ENCODE assay signal across 20 cellular contexts in genomic region chr2:16129716-16130540, GRCh38.
A peak's percentile ranks its signal among the peaks of the same experiment; 100 is the strongest.
DNase-seq lines count a peak whose midpoint lies in the region; ATAC-seq and TF ChIP-seq lines count a peak whose summit lies in the region.
"Had no signal": no experiment of that assay in that cellular context is flagged by ENCODE, and none has a peak within 500 bp of the region (broad histone marks: within the 10 kb centered on the region; RNA-seq: fewer than 3 reads in every experiment).

No MANE protein-coding gene starts in this region.

- no peaks in the 10 kb centered on the region for H3K79me2 ChIP-seq in neural progenitor cell (ENCODE audit: low read depth)

- in situ Hi-C loops in transverse colon (cut with MboI; ENCODE audit: low pct_ligation_motif_present in 1 of 4, low pct_unique_long_range_greater_than_20kb in 1 of 4, low sequenced_read_pairs in 3 of 4): no loop called here

- no peaks in the 10 kb centered on the region for H3K9me3 Mint-ChIP-seq in activated CD4-positive, alpha-beta T cell treated with anti-CD3 and anti-CD28 coated beads, Interleukin-2, amount 10 ng/mL, durations not matched to agents 24 days and 14 days
- no peaks in the 10 kb centered on the region for H3K9me3 Mint-ChIP-seq in activated CD4-positive, alpha-beta T cell treated with anti-CD3 and anti-CD28 coated beads, Interleukin-2, amount 10 ng/mL, durations not matched to agents 7 days and 5 days
- H3K9me3 Mint-ChIP-seq in endodermal cell: no peaks in the 10 kb centered on the region
- H3K9me3 Mint-ChIP-seq in neural progenitor cell: peaks cover 9% of the 10 kb centered on the region
- no peaks in the 10 kb centered on the region for H3K9me3 Mint-ChIP-seq in activated CD8-positive, alpha-beta T cell treated with anti-CD3 and anti-CD28 coated beads, Interleukin-2, amount 10 ng/mL, durations not matched to agents 7 days and 5 days (ENCODE audit: insufficient read depth)
- H3K9me3 Mint-ChIP-seq: CD4-positive, alpha-beta T cell had no signal

- POLR2A ChIA-PET in activated CD4-positive, alpha-beta T cell treated with anti-CD3 and anti-CD28 coated beads, Interleukin-2, amount 10 ng/mL, durations not matched to agents 7 days and 5 days (lab: Charles Lee): no interaction called here
- POLR2A ChIA-PET in activated CD8-positive, alpha-beta T cell treated with anti-CD3 and anti-CD28 coated beads, Interleukin-2, amount 10 ng/mL, durations not matched to agents 7 days and 5 days (lab: Charles Lee): no interaction called here

- H2AFZ ChIP-seq in neural progenitor cell (replicated peaks): no peak overlapping the region

- H3K9ac ChIP-seq in endodermal cell (ENCODE audit: extremely low read depth, low read length, poor library complexity, severe bottlenecking) (no peak overlapping the region), neural progenitor cell (no peak overlapping the region)
- H3K9ac ChIP-seq: BLaER1 treated with 17β-estradiol and CSF1 and Interleukin-3, amounts not matched to agents 10 nM and 100 nM had no signal

- H3K27ac ChIP-seq in endodermal cell (ENCODE audit: low read depth, low read length) (no peak overlapping the region), neural progenitor cell (no peak overlapping the region), transverse colon (no peak overlapping the region)
- H3K27ac ChIP-seq: 22Rv1; BLaER1 treated with 17β-estradiol and CSF1 and Interleukin-3, amounts not matched to agents 10 nM and 100 nM had no signal

- intact Hi-C loops in activated CD4-positive, alpha-beta T cell treated with anti-CD3 and anti-CD28 coated beads, Interleukin-2, amount 10 ng/mL, durations not matched to agents 24 days and 14 days (cut with micrococcal nuclease): no loop called here
- intact Hi-C loops in transverse colon (cut with DNase I; ENCODE audit: low total_unique reads): no loop called here

- H3K4me3 Mint-ChIP-seq in activated CD4-positive, alpha-beta T cell treated with anti-CD3 and anti-CD28 coated beads, Interleukin-2, amount 10 ng/mL, durations not matched to agents 24 days and 14 days: no peak overlapping the region
- H3K4me3 Mint-ChIP-seq in activated CD4-positive, alpha-beta T cell treated with anti-CD3 and anti-CD28 coated beads, Interleukin-2, amount 10 ng/mL, durations not matched to agents 7 days and 5 days: no peak overlapping the region
- H3K4me3 Mint-ChIP-seq in endodermal cell: no peak overlapping the region
- no peak overlapping the region for H3K4me3 Mint-ChIP-seq in neural progenitor cell
- H3K4me3 Mint-ChIP-seq in activated CD8-positive, alpha-beta T cell treated with anti-CD3 and anti-CD28 coated beads, Interleukin-2, amount 10 ng/mL, durations not matched to agents 7 days and 5 days: no peak overlapping the region
- H3K4me3 Mint-ChIP-seq: B cell; CD14-positive monocyte; CD4-positive, alpha-beta T cell; HFFc6 had no signal

- 96% methylated on average over 5 to 8 of the region's 8 CpGs for WGBS in endodermal cell (ENCODE audit: insufficient coverage in 1 of 2, insufficient read length in 1 of 2), 2 experiments
- WGBS in transverse colon (ENCODE audit: low coverage in 1 of 2), 2 donors: 63 to 90% methylated on average over 3 to 8 of the region's 8 CpGs

- TF ChIP-seq CTCF in endodermal cell (conservative IDR thresholded peaks at IDR 0.05) (no peak), neural progenitor cell (IDR thresholded peaks at IDR 0.05) (no peak), transverse colon (IDR thresholded peaks at IDR 0.05) (no peak)

- CTCF ChIA-PET in activated CD4-positive, alpha-beta T cell treated with anti-CD3 and anti-CD28 coated beads, Interleukin-2, amount 10 ng/mL, durations not matched to agents 7 days and 5 days (lab: Charles Lee): no interaction called here
- CTCF ChIA-PET in activated CD8-positive, alpha-beta T cell treated with anti-CD3 and anti-CD28 coated beads, Interleukin-2, amount 10 ng/mL, durations not matched to agents 7 days and 5 days (lab: Charles Lee): no interaction called here

- H3K4me1 ChIP-seq in endodermal cell (ENCODE audit: control insufficient read depth, insufficient read depth, low read length) (no peaks in the 10 kb centered on the region), neural progenitor cell (peaks cover 16% of the 10 kb centered on the region), transverse colon (peaks cover 0 to 17% (median 14%) of the 10 kb centered on the region in 4 donors)
- H3K4me1 ChIP-seq: BLaER1 treated with 17β-estradiol and CSF1 and Interleukin-3, amounts not matched to agents 10 nM and 100 nM; HAP-1 had no signal

- H3K4me3 ChIP-seq in endodermal cell (ENCODE audit: low read length) (no peak overlapping the region), neural progenitor cell (no peak overlapping the region), transverse colon (no peak overlapping the region)
- H3K4me3 ChIP-seq: BLaER1 treated with 17β-estradiol and CSF1 and Interleukin-3, amounts not matched to agents 10 nM and 100 nM; HAP-1 had no signal

- no peaks in the 10 kb centered on the region for H3K36me3 Mint-ChIP-seq in activated CD4-positive, alpha-beta T cell treated with anti-CD3 and anti-CD28 coated beads, Interleukin-2, amount 10 ng/mL, durations not matched to agents 24 days and 14 days (ENCODE audit: low read depth)
- H3K36me3 Mint-ChIP-seq in activated CD4-positive, alpha-beta T cell treated with anti-CD3 and anti-CD28 coated beads, Interleukin-2, amount 10 ng/mL, durations not matched to agents 7 days and 5 days (ENCODE audit: low read depth): no peaks in the 10 kb centered on the region
- H3K36me3 Mint-ChIP-seq in endodermal cell (ENCODE audit: low read depth) (no peaks in the 10 kb centered on the region), neural progenitor cell (no peaks in the 10 kb centered on the region)
- H3K36me3 Mint-ChIP-seq in activated CD8-positive, alpha-beta T cell treated with anti-CD3 and anti-CD28 coated beads, Interleukin-2, amount 10 ng/mL, durations not matched to agents 7 days and 5 days (ENCODE audit: low read depth): no peaks in the 10 kb centered on the region
- H3K36me3 Mint-ChIP-seq: CD14-positive monocyte had no signal

- H3K4me2 ChIP-seq in neural progenitor cell: no peak overlapping the region
- H3K4me2 ChIP-seq: BLaER1 treated with 17β-estradiol and CSF1 and Interleukin-3, amounts not matched to agents 10 nM and 100 nM had no signal

- H3K27ac Mint-ChIP-seq in activated CD4-positive, alpha-beta T cell treated with anti-CD3 and anti-CD28 coated beads, Interleukin-2, amount 10 ng/mL, durations not matched to agents 24 days and 14 days: no peak overlapping the region
- H3K27ac Mint-ChIP-seq in activated CD4-positive, alpha-beta T cell treated with anti-CD3 and anti-CD28 coated beads, Interleukin-2, amount 10 ng/mL, durations not matched to agents 7 days and 5 days: no peak overlapping the region
- H3K27ac Mint-ChIP-seq in endodermal cell: no peak overlapping the region
- peak overlapping the region; percentile 34 for H3K27ac Mint-ChIP-seq in neural progenitor cell
- no peak overlapping the region for H3K27ac Mint-ChIP-seq in activated CD8-positive, alpha-beta T cell treated with anti-CD3 and anti-CD28 coated beads, Interleukin-2, amount 10 ng/mL, durations not matched to agents 7 days and 5 days
- H3K27ac Mint-ChIP-seq: B cell; CD14-positive monocyte; CD4-positive, alpha-beta T cell; HFFc6 had no signal

- TF ChIP-seq EP300 in transverse colon (IDR thresholded peaks at IDR 0.05; ENCODE audit: low read depth): no peak

- no peaks in the 10 kb centered on the region for H3K9me3 ChIP-seq in endodermal cell (ENCODE audit: control insufficient read depth, low read length)
- H3K9me3 ChIP-seq in neural progenitor cell (ENCODE audit: low read depth): no peaks in the 10 kb centered on the region
- no peaks in the 10 kb centered on the region for H3K9me3 ChIP-seq in transverse colon
- H3K9me3 ChIP-seq: BLaER1 treated with 17β-estradiol and CSF1 and Interleukin-3, amounts not matched to agents 10 nM and 100 nM; HAP-1 had no signal

- H3K4me1 Mint-ChIP-seq in activated CD4-positive, alpha-beta T cell treated with anti-CD3 and anti-CD28 coated beads, Interleukin-2, amount 10 ng/mL, durations not matched to agents 24 days and 14 days: no peaks in the 10 kb centered on the region
- no peaks in the 10 kb centered on the region for H3K4me1 Mint-ChIP-seq in activated CD4-positive, alpha-beta T cell treated with anti-CD3 and anti-CD28 coated beads, Interleukin-2, amount 10 ng/mL, durations not matched to agents 7 days and 5 days
- peaks cover 3% of the 10 kb centered on the region for H3K4me1 Mint-ChIP-seq in endodermal cell
- peaks cover 32% of the 10 kb centered on the region for H3K4me1 Mint-ChIP-seq in neural progenitor cell
- H3K4me1 Mint-ChIP-seq in activated CD8-positive, alpha-beta T cell treated with anti-CD3 and anti-CD28 coated beads, Interleukin-2, amount 10 ng/mL, durations not matched to agents 7 days and 5 days (ENCODE audit: low read depth): no peaks in the 10 kb centered on the region
- H3K4me1 Mint-ChIP-seq: B cell, CD14-positive monocyte had no signal

- no peak for TF ChIP-seq POLR2A in transverse colon (IDR thresholded peaks at IDR 0.05)

- H3K36me3 ChIP-seq in endodermal cell (ENCODE audit: control insufficient read depth, insufficient read depth, low read length) (no peaks in the 10 kb centered on the region), neural progenitor cell (no peaks in the 10 kb centered on the region), transverse colon (no peaks in the 10 kb centered on the region)
- H3K36me3 ChIP-seq: BLaER1 treated with 17β-estradiol and CSF1 and Interleukin-3, amounts not matched to agents 10 nM and 100 nM; HAP-1 had no signal

- H3K27me3 ChIP-seq in endodermal cell (ENCODE audit: control insufficient read depth, insufficient read depth, low read length, poor library complexity, severe bottlenecking) (no peaks in the 10 kb centered on the region), neural progenitor cell (no peaks in the 10 kb centered on the region), transverse colon (no peaks in the 10 kb centered on the region)
- H3K27me3 ChIP-seq: BLaER1 treated with 17β-estradiol and CSF1 and Interleukin-3, amounts not matched to agents 10 nM and 100 nM had no signal

- no peak for ATAC-seq in activated CD8-positive, alpha-beta T cell treated with anti-CD3 and anti-CD28 coated beads, Interleukin-2, amount 10 ng/mL, durations not matched to agents 7 days and 5 days

- no peaks in the 10 kb centered on the region for H4K20me1 ChIP-seq in neural progenitor cell (ENCODE audit: low read depth)
- H4K20me1 ChIP-seq: BLaER1 treated with 17β-estradiol and CSF1 and Interleukin-3, amounts not matched to agents 10 nM and 100 nM had no signal

- peak; percentile 12 for DNase-seq in activated CD4-positive, alpha-beta T cell treated with anti-CD3 and anti-CD28 coated beads, Interleukin-2, amount 10 ng/mL, durations not matched to agents 24 days and 14 days
- DNase-seq in activated CD4-positive, alpha-beta T cell treated with anti-CD3 and anti-CD28 coated beads, Interleukin-2, amount 10 ng/mL, durations not matched to agents 7 days and 5 days: no peak
- DNase-seq in endodermal cell (peak; percentile 15), neural progenitor cell (ENCODE audit: low spot score) (no peak), RPMI8226 (no peak), transverse colon (no peak), foreskin melanocyte (no peak)
- no peak for DNase-seq in activated CD8-positive, alpha-beta T cell treated with anti-CD3 and anti-CD28 coated beads, Interleukin-2, amount 10 ng/mL, durations not matched to agents 7 days and 5 days
- DNase-seq: Calu3; CD4-positive, alpha-beta T cell; COR-L47; DMS53; GF-D8; GOT3; HFFc6 had no signal

- no peaks in the 10 kb centered on the region for H3F3A ChIP-seq in neural progenitor cell (ENCODE audit: low read depth)

- H3K27me3 Mint-ChIP-seq in activated CD4-positive, alpha-beta T cell treated with anti-CD3 and anti-CD28 coated beads, Interleukin-2, amount 10 ng/mL, durations not matched to agents 24 days and 14 days: no peaks in the 10 kb centered on the region
- H3K27me3 Mint-ChIP-seq in activated CD4-positive, alpha-beta T cell treated with anti-CD3 and anti-CD28 coated beads, Interleukin-2, amount 10 ng/mL, durations not matched to agents 7 days and 5 days: no peaks in the 10 kb centered on the region
- no peaks in the 10 kb centered on the region for H3K27me3 Mint-ChIP-seq in endodermal cell (ENCODE audit: insufficient read depth)
- peaks cover 8% of the 10 kb centered on the region for H3K27me3 Mint-ChIP-seq in neural progenitor cell (ENCODE audit: insufficient read depth, low read depth)
- H3K27me3 Mint-ChIP-seq in activated CD8-positive, alpha-beta T cell treated with anti-CD3 and anti-CD28 coated beads, Interleukin-2, amount 10 ng/mL, durations not matched to agents 7 days and 5 days (ENCODE audit: low read depth): no peaks in the 10 kb centered on the region
- H3K27me3 Mint-ChIP-seq: B cell; CD4-positive, alpha-beta T cell had no signal

Comparison
In these comparisons a context has a peak if more than half of its experiments do, and no peak if none do; other contexts are left out.
1. DNase-seq: peak in activated CD4-positive, alpha-beta T cell treated with anti-CD3 and anti-CD28 coated beads, Interleukin-2, amount 10 ng/mL, durations not matched to agents 24 days and 14 days (single experiment) and endodermal cell (single experiment); none in activated CD4-positive, alpha-beta T cell treated with anti-CD3 and anti-CD28 coated beads, Interleukin-2, amount 10 ng/mL, durations not matched to agents 7 days and 5 days (single experiment), neural progenitor cell (single experiment), activated CD8-positive, alpha-beta T cell treated with anti-CD3 and anti-CD28 coated beads, Interleukin-2, amount 10 ng/mL, durations not matched to agents 7 days and 5 days (single experiment), RPMI8226 (single experiment), transverse colon (single experiment) and foreskin melanocyte (single experiment).